41 cellular contexts compared by ENCODE assay signal in genomic region chrX:153004780-153005179, GRCh38. TPM values are rescaled to one million over a fixed set of nuclear protein-coding genes. Genes with fewer than 3 reads are reported as not detected.
"Had no signal": no experiment of that assay in that cellular context is flagged by ENCODE, and none has a peak within 500 bp of the region (broad histone marks: within the 10 kb centered on the region; RNA-seq: fewer than 3 reads in every experiment).

No MANE protein-coding gene starts in this region.

- ATAC-seq: activated naive CD4-positive, alpha-beta T cell treated with anti-CD3 and anti-CD28 coated beads, Interleukin-2, amount 50 U/mL, for 72 hours; activated naive CD8-positive, alpha-beta T cell treated with anti-CD3 and anti-CD28 coated beads, Interleukin-2, amount 50 U/mL, for 24 hours; activated T-cell treated with anti-CD3 and anti-CD28 coated beads, Interleukin-2, amount 50 U/mL, for 4 hours; activated T-cell treated with anti-CD3 and anti-CD28 coated beads, Interleukin-2, amount 50 U/mL, for 72 hours; activated T-helper 17 cell treated with anti-CD3 and anti-CD28 coated beads, Interleukin-2, amount 50 U/mL, for 72 hours; body of pancreas had no signal

- H3K36me3 Mint-ChIP-seq: activated naive CD4-positive, alpha-beta T cell treated with anti-CD3 and anti-CD28 coated beads, Interleukin-2, amount 10 ng/mL, durations not matched to agents 7 days and 5 days; activated naive CD4-positive, alpha-beta T cell treated with anti-CD3 and anti-CD28 coated beads, Interleukin-2, amount 50 U/mL, for 24 hours; activated naive CD4-positive, alpha-beta T cell treated with anti-CD3 and anti-CD28 coated beads, Interleukin-2, amount 50 U/mL, for 72 hours; activated naive CD8-positive, alpha-beta T cell; activated naive CD8-positive, alpha-beta T cell treated with anti-CD3 and anti-CD28 coated beads for 36 hours; brain had no signal

- H3K9me3 ChIP-seq: adrenal gland, ascending aorta, body of pancreas, breast epithelium had no signal

- H3K36me3 ChIP-seq: adrenal gland, ascending aorta, brain microvascular endothelial cell, breast epithelium, cardiac muscle cell had no signal

- FAIRE-seq: bronchial epithelial cell had no signal

- H3K27ac ChIP-seq: adrenal gland, ascending aorta, body of pancreas, brain microvascular endothelial cell, breast epithelium, cardiac muscle cell had no signal

- H3K27me3 Mint-ChIP-seq: activated naive CD4-positive, alpha-beta T cell treated with anti-CD3 and anti-CD28 coated beads, Interleukin-2, amount 50 U/mL, for 24 hours; activated naive CD8-positive, alpha-beta T cell; activated naive CD8-positive, alpha-beta T cell treated with anti-CD3 and anti-CD28 coated beads, Interleukin-2, amount 50 U/mL, for 24 hours had no signal

- DNase-seq: activated effector memory CD4-positive, alpha-beta T cell treated with anti-CD3 and anti-CD28 coated beads, Interleukin-2, amount 50 U/mL, for 16 hours; activated effector memory CD4-positive, alpha-beta T cell treated with Interleukin-2 at 50 U/mL for 16 hours; activated gamma-delta T cell; activated gamma-delta T cell treated with Interleukin-2 at 50 U/mL for 16 hours; activated naive CD4-positive, alpha-beta T cell; activated naive CD4-positive, alpha-beta T cell treated with anti-CD3 and anti-CD28 coated beads for 36 hours; activated naive CD4-positive, alpha-beta T cell treated with anti-CD3 and anti-CD28 coated beads, Interleukin-2, amount 10 ng/mL, durations not matched to agents 7 days and 5 days; activated naive CD4-positive, alpha-beta T cell treated with anti-CD3 and anti-CD28 coated beads, Interleukin-2, amount 50 U/mL, for 16 hours; activated naive CD4-positive, alpha-beta T cell treated with Interleukin-2 at 50 U/mL for 16 hours; activated naive CD8-positive, alpha-beta T cell treated with anti-CD3 and anti-CD28 coated beads for 36 hours; activated naive CD8-positive, alpha-beta T cell treated with anti-CD3 and anti-CD28 coated beads, Interleukin-2, amount 10 ng/mL, durations not matched to agents 7 days and 5 days; activated naive CD8-positive, alpha-beta T cell treated with anti-CD3 and anti-CD28 coated beads, Interleukin-2, amount 50 U/mL, for 24 hours; activated T-cell treated with anti-CD3 and anti-CD28 coated beads, Interleukin-2, amount 50 U/mL, for 1 hour; activated T-cell treated with anti-CD3 and anti-CD28 coated beads, Interleukin-2, amount 50 U/mL, for 24 hours; activated T-cell treated with anti-CD3 and anti-CD28 coated beads, Interleukin-2, amount 50 U/mL, for 4 hours; activated T-cell treated with anti-CD3 and anti-CD28 coated beads, Interleukin-2, amount 50 U/mL, for 48 hours; activated T-cell treated with anti-CD3 and anti-CD28 coated beads, Interleukin-2, amount 50 U/mL, for 72 hours; adrenal gland; amniotic stem cell; amygdala; anterior cingulate cortex; aorta; body of pancreas; brain microvascular endothelial cell; caudate nucleus; central memory CD4-positive, alpha-beta T cell; cerebellar nuclear complex had no signal

- H3K9me3 Mint-ChIP-seq: activated naive CD4-positive, alpha-beta T cell treated with anti-CD3 and anti-CD28 coated beads, Interleukin-2, amount 10 ng/mL, durations not matched to agents 7 days and 5 days; activated naive CD4-positive, alpha-beta T cell treated with anti-CD3 and anti-CD28 coated beads, Interleukin-2, amount 50 U/mL, for 24 hours; activated naive CD4-positive, alpha-beta T cell treated with anti-CD3 and anti-CD28 coated beads, Interleukin-2, amount 50 U/mL, for 72 hours; activated naive CD8-positive, alpha-beta T cell treated with anti-CD3 and anti-CD28 coated beads for 36 hours; activated naive CD8-positive, alpha-beta T cell treated with anti-CD3 and anti-CD28 coated beads, Interleukin-2, amount 10 ng/mL, durations not matched to agents 7 days and 5 days; activated naive CD8-positive, alpha-beta T cell treated with anti-CD3 and anti-CD28 coated beads, Interleukin-2, amount 50 U/mL, for 24 hours; activated T-cell treated with anti-CD3 and anti-CD28 coated beads, Interleukin-2, amount 50 U/mL, for 24 hours; activated T-cell treated with anti-CD3 and anti-CD28 coated beads, Interleukin-2, amount 50 U/mL, for 4 hours; activated T-cell treated with anti-CD3 and anti-CD28 coated beads, Interleukin-2, amount 50 U/mL, for 72 hours; activated T-helper 1 cell treated with anti-CD3 and anti-CD28 coated beads, Interleukin-12 subunit alpha, Interleukin-12 subunit beta, Interleukin-2, Interleukin-4 antibody, amounts not matched to agents 30 ng/mL and 10 ng/mL and 1 ng/mL, durations not matched to agents 14 hours and 24 hours and 36 hours; activated T-helper 17 cell treated with anti-CD3 and anti-CD28 coated beads, Interleukin-2, amount 50 U/mL, for 72 hours; activated T-helper 2 cell treated with anti-CD3 and anti-CD28 coated beads, Interferon-gamma antibody, Interleukin-2, Interleukin-4, amounts not matched to agents 10 μg/mL and 5 μg/mL and 100 μg/mL, durations not matched to agents 14 hours and 24 hours and 36 hours; central memory CD8-positive, alpha-beta T cell had no signal

- H3K4me3 Mint-ChIP-seq: activated naive CD4-positive, alpha-beta T cell treated with anti-CD3 and anti-CD28 coated beads for 36 hours; activated naive CD4-positive, alpha-beta T cell treated with anti-CD3 and anti-CD28 coated beads, Interleukin-2, amount 10 ng/mL, durations not matched to agents 7 days and 5 days; activated naive CD4-positive, alpha-beta T cell treated with anti-CD3 and anti-CD28 coated beads, Interleukin-2, amount 50 U/mL, for 24 hours; activated naive CD8-positive, alpha-beta T cell; activated naive CD8-positive, alpha-beta T cell treated with anti-CD3 and anti-CD28 coated beads for 36 hours; activated naive CD8-positive, alpha-beta T cell treated with anti-CD3 and anti-CD28 coated beads, Interleukin-2, amount 10 ng/mL, durations not matched to agents 7 days and 5 days; activated naive CD8-positive, alpha-beta T cell treated with anti-CD3 and anti-CD28 coated beads, Interleukin-2, amount 50 U/mL, for 24 hours; activated T-cell treated with anti-CD3 and anti-CD28 coated beads, Interleukin-2, amount 50 U/mL, for 24 hours; activated T-cell treated with anti-CD3 and anti-CD28 coated beads, Interleukin-2, amount 50 U/mL, for 4 hours; activated T-cell treated with anti-CD3 and anti-CD28 coated beads, Interleukin-2, amount 50 U/mL, for 72 hours; activated T-helper 1 cell treated with anti-CD3 and anti-CD28 coated beads, Interleukin-12 subunit alpha, Interleukin-12 subunit beta, Interleukin-2, Interleukin-4 antibody, amounts not matched to agents 30 ng/mL and 10 ng/mL and 1 ng/mL, durations not matched to agents 14 hours and 24 hours and 36 hours; activated T-helper 17 cell treated with anti-CD3 and anti-CD28 coated beads, Interleukin-2, amount 50 U/mL, for 72 hours; brain; central memory CD8-positive, alpha-beta T cell had no signal

- H3K4me1 Mint-ChIP-seq: activated naive CD4-positive, alpha-beta T cell treated with anti-CD3 and anti-CD28 coated beads, Interleukin-2, amount 10 ng/mL, durations not matched to agents 7 days and 5 days; activated naive CD4-positive, alpha-beta T cell treated with anti-CD3 and anti-CD28 coated beads, Interleukin-2, amount 50 U/mL, for 24 hours; activated naive CD8-positive, alpha-beta T cell treated with anti-CD3 and anti-CD28 coated beads for 36 hours; activated naive CD8-positive, alpha-beta T cell treated with anti-CD3 and anti-CD28 coated beads, Interleukin-2, amount 10 ng/mL, durations not matched to agents 7 days and 5 days; activated naive CD8-positive, alpha-beta T cell treated with anti-CD3 and anti-CD28 coated beads, Interleukin-2, amount 50 U/mL, for 24 hours; activated T-helper 17 cell treated with anti-CD3 and anti-CD28 coated beads, Interleukin-2, amount 50 U/mL, for 72 hours; brain; central memory CD8-positive, alpha-beta T cell had no signal

- H3K4me1 ChIP-seq: adrenal gland, ascending aorta, body of pancreas, breast epithelium had no signal

- H3K4me3 ChIP-seq: adrenal gland, ascending aorta, body of pancreas, breast epithelium, cardiac muscle cell had no signal

- H3K27ac Mint-ChIP-seq: activated naive CD4-positive, alpha-beta T cell treated with anti-CD3 and anti-CD28 coated beads for 36 hours; activated naive CD4-positive, alpha-beta T cell treated with anti-CD3 and anti-CD28 coated beads, Interleukin-2, amount 10 ng/mL, durations not matched to agents 7 days and 5 days; activated naive CD4-positive, alpha-beta T cell treated with anti-CD3 and anti-CD28 coated beads, Interleukin-2, amount 50 U/mL, for 24 hours; activated naive CD4-positive, alpha-beta T cell treated with anti-CD3 and anti-CD28 coated beads, Interleukin-2, amount 50 U/mL, for 72 hours; activated naive CD8-positive, alpha-beta T cell; activated naive CD8-positive, alpha-beta T cell treated with anti-CD3 and anti-CD28 coated beads for 36 hours; activated naive CD8-positive, alpha-beta T cell treated with anti-CD3 and anti-CD28 coated beads, Interleukin-2, amount 10 ng/mL, durations not matched to agents 7 days and 5 days; activated naive CD8-positive, alpha-beta T cell treated with anti-CD3 and anti-CD28 coated beads, Interleukin-2, amount 50 U/mL, for 24 hours; activated T-cell treated with anti-CD3 and anti-CD28 coated beads, Interleukin-2, amount 50 U/mL, for 24 hours; activated T-cell treated with anti-CD3 and anti-CD28 coated beads, Interleukin-2, amount 50 U/mL, for 72 hours; activated T-helper 1 cell treated with anti-CD3 and anti-CD28 coated beads, Interleukin-12 subunit alpha, Interleukin-12 subunit beta, Interleukin-2, Interleukin-4 antibody, amounts not matched to agents 30 ng/mL and 10 ng/mL and 1 ng/mL, durations not matched to agents 14 hours and 24 hours and 36 hours; activated T-helper 17 cell treated with anti-CD3 and anti-CD28 coated beads, Interleukin-2, amount 50 U/mL, for 72 hours; activated T-helper 2 cell treated with anti-CD3 and anti-CD28 coated beads, Interferon-gamma antibody, Interleukin-2, Interleukin-4, amounts not matched to agents 10 μg/mL and 5 μg/mL and 100 μg/mL, durations not matched to agents 14 hours and 24 hours and 36 hours; brain had no signal

- H3K27me3 ChIP-seq: ascending aorta, body of pancreas, brain microvascular endothelial cell, cardiac muscle cell had no signal

RNA-seq across cellular contexts. Expression of gene PNMA5, which starts 10.9 kb away (rescaled TPM):
- total RNA-seq: activated naive CD4-positive, alpha-beta T cell treated with anti-CD3 and anti-CD28 coated beads for 36 hours; activated naive CD4-positive, alpha-beta T cell treated with anti-CD3 and anti-CD28 coated beads, Interleukin-2, amount 50 U/mL, for 72 hours; activated naive CD8-positive, alpha-beta T cell treated with anti-CD3 and anti-CD28 coated beads for 36 hours; activated T-cell treated with anti-CD3 and anti-CD28 coated beads, Interleukin-2, amount 50 U/mL, for 4 hours; activated T-helper 1 cell treated with anti-CD3 and anti-CD28 coated beads, Interleukin-12 subunit alpha, Interleukin-12 subunit beta, Interleukin-2, Interleukin-4 antibody, amounts not matched to agents 30 ng/mL and 10 ng/mL and 1 ng/mL, durations not matched to agents 14 hours and 24 hours and 36 hours; activated T-helper 2 cell treated with anti-CD3 and anti-CD28 coated beads, Interferon-gamma antibody, Interleukin-2, Interleukin-4, amounts not matched to agents 10 μg/mL and 5 μg/mL and 100 μg/mL, durations not matched to agents 14 hours and 24 hours and 36 hours; adrenal gland; aorta; ascending aorta; body of pancreas; breast epithelium; bronchial epithelial cell; cardiac muscle cell; cardiac septum; chondrocyte had no signal
- polyA plus RNA-seq: aorta, cardiac muscle cell had no signal

RNA-seq across cellular contexts. Expression of gene PNMA3, which starts 51.5 kb away (rescaled TPM):
- total RNA-seq: ascending aorta, bronchial epithelial cell had no signal
